9 cellular contexts compared by ENCODE assay signal in the genomic region with DNA sequence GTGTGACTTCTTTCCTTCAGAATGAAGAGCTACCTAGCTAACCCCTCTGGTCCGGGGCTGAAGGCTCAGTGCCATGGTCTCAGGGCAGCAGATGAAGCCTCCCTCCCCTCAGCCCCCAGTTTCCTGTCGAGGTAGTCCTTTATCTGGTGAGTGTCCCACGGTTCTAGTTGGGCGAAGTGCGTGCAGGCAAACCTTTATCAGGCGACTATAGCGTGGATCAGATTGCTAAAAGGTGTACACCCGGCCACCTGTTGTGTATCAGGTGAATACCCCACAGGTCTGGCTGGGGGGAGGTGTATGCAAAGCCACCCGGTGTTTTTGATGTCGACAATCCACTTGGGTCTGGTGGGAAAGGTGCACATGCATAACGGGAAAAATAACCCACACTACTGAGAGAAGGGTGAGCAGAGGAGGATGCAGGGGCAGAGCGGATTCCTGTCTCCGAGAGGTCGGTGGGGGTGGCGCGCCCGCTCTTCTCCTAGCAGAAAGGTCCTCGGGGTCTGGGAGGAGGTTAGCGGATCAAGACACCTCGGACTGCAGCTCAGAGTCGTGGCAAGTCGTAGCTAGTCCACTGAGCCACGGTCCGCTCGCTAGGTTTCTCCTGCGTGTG. TPM values are rescaled to one million over a fixed set of nuclear protein-coding genes. Genes with fewer than 3 reads are reported as not detected.
DNase-seq lines count a peak whose midpoint lies in the region; ATAC-seq and TF ChIP-seq lines count a peak whose summit lies in the region.
"Had no signal": no experiment of that assay in that cellular context is flagged by ENCODE, and none has a peak within 500 bp of the region (broad histone marks: within the 10 kb centered on the region; RNA-seq: fewer than 3 reads in every experiment).

No MANE protein-coding gene starts in this region.

- TF ChIP-seq RAD21 in SK-N-SH (IDR thresholded peaks at IDR 0.05; ENCODE audit: low read length), result no peak

- peak overlapping the region; percentile 59 to 89; a peak in 3 of 4 replicates for H3K27ac ChIP-seq in SK-N-SH (ENCODE audit: low read depth in 2 of 2, low read length in 1 of 2)
- H3K27ac ChIP-seq in duodenal mucosa (ENCODE audit: low read depth, low read length), result peak overlapping the region; percentile 89
- peak overlapping the region; percentile 89 to 92 for H3K27ac ChIP-seq in mucosa of rectum (ENCODE audit: low read depth in 2 of 2, low read length in 2 of 2)
- peak overlapping the region in 1 of 2 donors; percentile 60 for H3K27ac ChIP-seq in aorta (ENCODE audit: low read depth in 1 of 2, low read length in 2 of 2)

- peaks cover 62% of the 10 kb centered on the region for H3K79me2 ChIP-seq in SK-N-SH (ENCODE audit: insufficient read depth)

- intact Hi-C loops in aorta (cut with DNase I), result loop anchor here in 1 of 2 donors (5.0 kb wide), 2 partner anchors 60 to 80 kb away; no protein-coding TSS in a partner anchor

- ATAC-seq in HG02973 (IDR thresholded peaks at IDR 0.05; ENCODE audit: unreplicated experiment) (peak; percentile 9), aorta (ENCODE audit: low FRiP score) (no peak)

- H3K27me3 ChIP-seq in SK-N-SH (ENCODE audit: insufficient read depth) (no peaks in the 10 kb centered on the region), duodenal mucosa (ENCODE audit: control insufficient read depth in 1 of 2, insufficient read depth in 2 of 2, low read length in 2 of 2) (no peaks in the 10 kb centered on the region), mucosa of rectum (ENCODE audit: control insufficient read depth in 2 of 2, insufficient read depth in 2 of 2, low read length in 2 of 2) (no peaks in the 10 kb centered on the region), aorta (ENCODE audit: control insufficient read depth in 1 of 2, insufficient read depth in 2 of 2, low read length in 1 of 2) (no peaks in the 10 kb centered on the region)

- H2AFZ ChIP-seq in SK-N-SH (ENCODE audit: low read depth), result peak overlapping the region; percentile 79

- CTCF ChIA-PET in SK-N-SH (lab: Yijun Ruan, JAX), result interaction anchor here (1.1 to 2.1 kb wide), 5 partner anchors 9 to 127 kb away, joined by 3 to 9 read pairs (median 5); a partner anchor contains a TSS

- H3K4me1 ChIP-seq in SK-N-SH (ENCODE audit: control insufficient read depth in 1 of 2, insufficient read depth in 2 of 2, low read depth in 1 of 2, low read length in 1 of 2), result peaks cover 14 to 27% of the 10 kb centered on the region in 2 experiments; a peak in 3 of 4 replicates
- H3K4me1 ChIP-seq in duodenal mucosa (ENCODE audit: control insufficient read depth in 1 of 2, insufficient read depth in 2 of 2, low read length in 2 of 2), result peaks cover 19 to 24% of the 10 kb centered on the region in 2 donors
- peaks cover 5 to 10% of the 10 kb centered on the region in 2 donors for H3K4me1 ChIP-seq in mucosa of rectum (ENCODE audit: control insufficient read depth in 2 of 2, insufficient read depth in 2 of 2, low read length in 2 of 2)
- no peaks in the 10 kb centered on the region for H3K4me1 ChIP-seq in aorta (ENCODE audit: control insufficient read depth in 1 of 2, insufficient read depth in 2 of 2, low read length in 2 of 2)

- no peak for TF ChIP-seq CTCF in SK-N-SH (IDR thresholded peaks at IDR 0.05)

- no peaks in the 10 kb centered on the region for H4K20me1 ChIP-seq in SK-N-SH (ENCODE audit: insufficient read depth)

- peak; percentile 3 for DNase-seq in NCI-H510A treated with DMSO at 0.1 percent for 48 hours (lab: John Stamatoyannopoulos, UW)
- DNase-seq in NCI-H510A (lab: John Stamatoyannopoulos, UW), result no peak
- DNase-seq in SK-N-SH, result no peak
- DNase-seq in aorta, result no peak
- no peak for DNase-seq in COLO829 (ENCODE audit: low spot score)

- TF ChIP-seq EP300 in SK-N-SH (IDR thresholded peaks at IDR 0.05; ENCODE audit: borderline replicate concordance in 1 of 2, low read depth in 1 of 2, low read length in 1 of 2), result no peak

- H3K4me3 ChIP-seq in SK-N-SH (ENCODE audit: low read depth in 2 of 2, low read length in 1 of 2), result peak overlapping the region; percentile 87
- peak overlapping the region; percentile 88 to 96 for H3K4me3 ChIP-seq in duodenal mucosa (ENCODE audit: low read depth in 1 of 2, low read length in 2 of 2)
- H3K4me3 ChIP-seq in mucosa of rectum (ENCODE audit: low read length in 2 of 2), result peak overlapping the region; percentile 80 to 81
- H3K4me3 ChIP-seq in aorta (ENCODE audit: low read length in 2 of 2), result peak overlapping the region; percentile 71 to 84

- 9% methylated on average over 20 of the region's 26 CpGs for WGBS in SK-N-SH (ENCODE audit: low lambda C conversion rate)
- 1 to 2% methylated on average over 26 of the region's 26 CpGs for WGBS in aorta, 2 donors

- H3K36me3 ChIP-seq in SK-N-SH (replicated peaks in 1 of 2; ENCODE audit: control insufficient read depth in 1 of 2, insufficient read depth in 2 of 2, low read length in 1 of 2) (peaks cover 22 to 36% of the 10 kb centered on the region in 2 experiments), duodenal mucosa (ENCODE audit: control insufficient read depth in 1 of 2, insufficient read depth in 2 of 2, low read length in 2 of 2) (no peaks in the 10 kb centered on the region), mucosa of rectum (ENCODE audit: control insufficient read depth in 2 of 2, insufficient read depth in 2 of 2, low read length in 2 of 2) (peaks cover 5 to 9% of the 10 kb centered on the region in 2 donors), aorta (ENCODE audit: control insufficient read depth in 1 of 2, insufficient read depth in 2 of 2, low read length in 1 of 2) (peaks cover 0 to 1% of the 10 kb centered on the region in 2 donors)

- H3K9ac ChIP-seq in SK-N-SH, result peak overlapping the region; percentile 80
- peak overlapping the region; percentile 78 to 88 for H3K9ac ChIP-seq in duodenal mucosa (ENCODE audit: low read depth in 1 of 2, low read length in 2 of 2)
- peak overlapping the region; percentile 66 to 85 for H3K9ac ChIP-seq in mucosa of rectum (ENCODE audit: low read depth in 1 of 2, low read length in 2 of 2)

- H3K9me3 ChIP-seq in SK-N-SH (no peaks in the 10 kb centered on the region), duodenal mucosa (ENCODE audit: control insufficient read depth in 1 of 2, low read length in 2 of 2) (no peaks in the 10 kb centered on the region), mucosa of rectum (ENCODE audit: control insufficient read depth in 2 of 2, low read length in 2 of 2) (no peaks in the 10 kb centered on the region), aorta (ENCODE audit: control insufficient read depth, low read length) (no peaks in the 10 kb centered on the region)

- peak overlapping the region; percentile 93 for H3K4me2 ChIP-seq in SK-N-SH

- peaks cover 26% of the 10 kb centered on the region for H3F3A ChIP-seq in SK-N-SH (replicated peaks; ENCODE audit: insufficient read depth)

- POLR2A ChIA-PET in SK-N-SH (lab: Yijun Ruan, JAX), result interaction anchor here (1.2 to 3.3 kb wide), 5 partner anchors 8 to 298 kb away, joined by 3 to 19 read pairs (median 4); a partner anchor contains a TSS

- H3K9me2 ChIP-seq in SK-N-SH, result no peaks in the 10 kb centered on the region

TF ChIP-seq in SK-N-SH, 30 proteins besides CTCF, POLR2A, EP300 and RAD21:
- no peak for TF ChIP-seq NFIC (IDR thresholded peaks at IDR 0.05; ENCODE audit: borderline replicate concordance)

RNA-seq across cellular contexts. Expression of a gene that starts 0.5 kb away (rescaled TPM):
- polyA plus RNA-seq in SK-N-SH (2012; rRNA removed) (7.7 and 8.0 TPM in 2 replicates), aorta (10 to 100 TPM; 14.8 to 20.0 TPM)
- 6.6 and 6.8 TPM in 2 replicates for polyA plus RNA-seq in SK-N-SH (2012; cell fraction: cytosol; rRNA removed)
- 17.5 and 18.5 TPM in 2 replicates for polyA plus RNA-seq in SK-N-SH (2012; cell fraction: nucleus; rRNA removed)
- total RNA-seq in aorta, result 10 to 100 TPM; 40.5 to 46.0 TPM

RNA-seq across cellular contexts. Expression of a gene that starts 5.9 kb away (rescaled TPM):
- polyA plus RNA-seq in SK-N-SH (2012; rRNA removed) (440 and 583 TPM in 2 replicates), aorta (100 to 1,000 TPM; 167 to 284 TPM)
- polyA plus RNA-seq in SK-N-SH (2012; cell fraction: cytosol; rRNA removed), result 418 and 454 TPM in 2 replicates
- polyA plus RNA-seq in SK-N-SH (2012; cell fraction: nucleus; rRNA removed), result 177 and 230 TPM in 2 replicates
- total RNA-seq in aorta, result 100 to 1,000 TPM in 1 of 2 donors, 10 to 100 TPM in 1; 95.6 to 105 TPM

RNA-seq across cellular contexts. Expression of a gene that starts 6.1 kb away (rescaled TPM):
- not detected in 2 replicates for polyA plus RNA-seq in SK-N-SH (2012; rRNA removed)
- not detected in 2 replicates for polyA plus RNA-seq in SK-N-SH (2012; cell fraction: cytosol; rRNA removed)
- polyA plus RNA-seq in SK-N-SH (2012; cell fraction: nucleus; rRNA removed), result not detected in 2 replicates
- total RNA-seq in aorta, result not detected
- not detected for polyA plus RNA-seq in aorta
- total RNA-seq: Daoy had no signal

RNA-seq across cellular contexts. Expression of a gene that starts 29.9 kb away (rescaled TPM):
- 78.6 and 88.4 TPM in 2 replicates for polyA plus RNA-seq in SK-N-SH (2012; rRNA removed)
- 33.7 and 43.6 TPM in 2 replicates for polyA plus RNA-seq in SK-N-SH (2012; cell fraction: cytosol; rRNA removed)
- 285 and 300 TPM in 2 replicates for polyA plus RNA-seq in SK-N-SH (2012; cell fraction: nucleus; rRNA removed)
- 10 to 100 TPM; 32.1 to 78.6 TPM for total RNA-seq in aorta
- 10 to 100 TPM in 1 of 2 donors, 1 to 10 TPM in 1; 7.6 to 37.5 TPM for polyA plus RNA-seq in aorta
